9 cellular contexts compared by ENCODE assay signal in the genomic region with DNA sequence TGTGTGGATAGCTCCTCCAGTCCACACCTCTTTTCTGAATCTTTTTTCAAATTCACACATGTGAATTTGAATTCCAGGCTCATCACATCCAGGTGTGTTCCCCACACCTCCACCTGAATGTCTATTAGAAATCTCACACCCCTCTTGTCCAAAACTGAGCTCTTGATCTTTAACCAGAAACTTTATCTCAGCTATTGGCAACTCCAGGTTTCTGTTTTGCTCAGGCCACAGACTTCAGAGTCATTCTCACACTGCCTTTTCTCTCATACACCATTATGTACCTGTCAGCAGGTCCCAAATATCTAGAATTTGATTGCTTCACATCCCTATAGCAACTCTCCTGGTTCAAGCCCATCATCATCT. TPM values are rescaled to one million over a fixed set of nuclear protein-coding genes. Genes with fewer than 3 reads are reported as not detected.
DNase-seq lines count a peak whose midpoint lies in the region; ATAC-seq and TF ChIP-seq lines count a peak whose summit lies in the region.
"Had no signal": no experiment of that assay in that cellular context is flagged by ENCODE, and none has a peak within 500 bp of the region (broad histone marks: within the 10 kb centered on the region; RNA-seq: fewer than 3 reads in every experiment).

No MANE protein-coding gene starts in this region.

- no peaks in the 10 kb centered on the region for H3K4me1 ChIP-seq in naive thymus-derived CD4-positive, alpha-beta T cell (ENCODE audit: control insufficient read depth in 2 of 2, insufficient read depth in 2 of 2, low read length in 2 of 2)

- no peak overlapping the region for H3K27ac Mint-ChIP-seq in naive thymus-derived CD4-positive, alpha-beta T cell
- H3K27ac Mint-ChIP-seq in CD14-positive monocyte: no peak overlapping the region
- no peak overlapping the region for H3K27ac Mint-ChIP-seq in activated CD4-positive, alpha-beta T cell treated with anti-CD3 and anti-CD28 coated beads, Interleukin-2, amount 10 ng/mL, durations not matched to agents 7 days and 5 days

- CTCF ChIA-PET in naive thymus-derived CD4-positive, alpha-beta T cell (lab: Charles Lee): no interaction called here
- CTCF ChIA-PET in activated CD4-positive, alpha-beta T cell treated with anti-CD3 and anti-CD28 coated beads, Interleukin-2, amount 10 ng/mL, durations not matched to agents 7 days and 5 days (lab: Charles Lee): no interaction called here

- H3K4me3 Mint-ChIP-seq in naive thymus-derived CD4-positive, alpha-beta T cell: no peak overlapping the region
- no peak overlapping the region for H3K4me3 Mint-ChIP-seq in CD14-positive monocyte
- no peak overlapping the region for H3K4me3 Mint-ChIP-seq in activated CD4-positive, alpha-beta T cell treated with anti-CD3 and anti-CD28 coated beads, Interleukin-2, amount 10 ng/mL, durations not matched to agents 7 days and 5 days

- no peak for TF ChIP-seq CTCF in CD14-positive monocyte (IDR thresholded peaks at IDR 0.05)

- peak; percentile 74 for ATAC-seq in GM18907 (IDR thresholded peaks at IDR 0.05; ENCODE audit: unreplicated experiment)
- peak; percentile 68 for ATAC-seq in HG02571 (IDR thresholded peaks at IDR 0.05; ENCODE audit: unreplicated experiment)
- ATAC-seq in HG03460 (IDR thresholded peaks at IDR 0.05; ENCODE audit: unreplicated experiment): peak; percentile 58
- ATAC-seq in naive thymus-derived CD4-positive, alpha-beta T cell: peak; percentile 66

- no peak overlapping the region for H3K4me3 ChIP-seq in naive thymus-derived CD4-positive, alpha-beta T cell (ENCODE audit: low read length)

- H3K27me3 Mint-ChIP-seq in naive thymus-derived CD4-positive, alpha-beta T cell: peaks cover 0 to 7% (median 0%) of the 10 kb centered on the region in 5 donors
- no peaks in the 10 kb centered on the region for H3K27me3 Mint-ChIP-seq in CD14-positive monocyte (ENCODE audit: low read depth in 3 of 3)
- peaks cover 6% of the 10 kb centered on the region for H3K27me3 Mint-ChIP-seq in activated CD4-positive, alpha-beta T cell treated with anti-CD3 and anti-CD28 coated beads, Interleukin-2, amount 10 ng/mL, durations not matched to agents 7 days and 5 days

- no peaks in the 10 kb centered on the region for H3K27me3 ChIP-seq in naive thymus-derived CD4-positive, alpha-beta T cell (ENCODE audit: control insufficient read depth in 2 of 2, insufficient read depth in 2 of 2, low read length in 2 of 2)

- H3K9me3 Mint-ChIP-seq in naive thymus-derived CD4-positive, alpha-beta T cell: no peaks in the 10 kb centered on the region
- H3K9me3 Mint-ChIP-seq in CD14-positive monocyte: no peaks in the 10 kb centered on the region
- no peaks in the 10 kb centered on the region for H3K9me3 Mint-ChIP-seq in activated CD4-positive, alpha-beta T cell treated with anti-CD3 and anti-CD28 coated beads, Interleukin-2, amount 10 ng/mL, durations not matched to agents 7 days and 5 days

- H3K4me1 Mint-ChIP-seq in naive thymus-derived CD4-positive, alpha-beta T cell: no peaks in the 10 kb centered on the region
- H3K4me1 Mint-ChIP-seq in CD14-positive monocyte: peaks cover 25% of the 10 kb centered on the region
- H3K4me1 Mint-ChIP-seq in activated CD4-positive, alpha-beta T cell treated with anti-CD3 and anti-CD28 coated beads, Interleukin-2, amount 10 ng/mL, durations not matched to agents 7 days and 5 days: no peaks in the 10 kb centered on the region

- in situ Hi-C loops in G401 (cut with HindIII; ENCODE audit: low sequenced_read_pairs): no loop called here

- peaks cover 0 to 6% (median 0%) of the 10 kb centered on the region in 5 donors for H3K36me3 Mint-ChIP-seq in naive thymus-derived CD4-positive, alpha-beta T cell
- peaks cover 0 to 3% of the 10 kb centered on the region in 2 donors for H3K36me3 Mint-ChIP-seq in CD14-positive monocyte
- no peaks in the 10 kb centered on the region for H3K36me3 Mint-ChIP-seq in activated CD4-positive, alpha-beta T cell treated with anti-CD3 and anti-CD28 coated beads, Interleukin-2, amount 10 ng/mL, durations not matched to agents 7 days and 5 days (ENCODE audit: low read depth)

- no peak for DNase-seq in naive thymus-derived CD4-positive, alpha-beta T cell
- no peak for DNase-seq in G401 (ENCODE audit: low spot score)
- no peak for DNase-seq in CD14-positive monocyte (ENCODE audit: low spot score)
- DNase-seq in HUDEP-2 (lab: John Stamatoyannopoulos, UW; ENCODE audit: unreplicated experiment in 76 of 76): no peak
- no peak for DNase-seq in activated CD4-positive, alpha-beta T cell treated with anti-CD3 and anti-CD28 coated beads, Interleukin-2, amount 10 ng/mL, durations not matched to agents 7 days and 5 days
- DNase-seq: aorta had no signal

- H3K36me3 ChIP-seq in naive thymus-derived CD4-positive, alpha-beta T cell (ENCODE audit: control insufficient read depth in 2 of 3, insufficient read depth in 3 of 3, low read length in 3 of 3): no peaks in the 10 kb centered on the region

- no peak overlapping the region for H3K27ac ChIP-seq in naive thymus-derived CD4-positive, alpha-beta T cell (ENCODE audit: low read depth, low read length)

- intact Hi-C loops in naive thymus-derived CD4-positive, alpha-beta T cell (cut with micrococcal nuclease): no loop called here
- intact Hi-C loops in CD14-positive monocyte (cut with micrococcal nuclease): loop anchor here in 1 of 2 donors (5.0 kb wide), 1 partner anchor 87 kb away; no protein-coding TSS in a partner anchor

- no peaks in the 10 kb centered on the region for H3K9me3 ChIP-seq in naive thymus-derived CD4-positive, alpha-beta T cell (ENCODE audit: control insufficient read depth in 2 of 3, low read length in 3 of 3)

- POLR2A ChIA-PET in naive thymus-derived CD4-positive, alpha-beta T cell (lab: Charles Lee): no interaction called here
- POLR2A ChIA-PET in activated CD4-positive, alpha-beta T cell treated with anti-CD3 and anti-CD28 coated beads, Interleukin-2, amount 10 ng/mL, durations not matched to agents 7 days and 5 days (lab: Charles Lee): no interaction called here

RNA-seq across cellular contexts. Expression of a gene that starts 11.6 kb away (rescaled TPM):
- total RNA-seq in naive thymus-derived CD4-positive, alpha-beta T cell: 1 to 10 TPM in 3 of 5 experiments, under 1 TPM in 2; 0.77 to 2.7 (median 1.1) TPM
- polyA plus RNA-seq in naive thymus-derived CD4-positive, alpha-beta T cell: 1 to 10 TPM in 1 of 2 donors, under 1 TPM in 1; 0.33 to 1.5 TPM
- 0.61 and 2.6 TPM in 2 replicates for total RNA-seq in G401 (2014; rRNA removed; shearing (Covaris generic))
- polyA plus RNA-seq in CD14-positive monocyte: under 1 TPM; 0.61 to 0.72 TPM
- total RNA-seq in activated CD4-positive, alpha-beta T cell treated with anti-CD3 and anti-CD28 coated beads, Interleukin-2, amount 10 ng/mL, durations not matched to agents 7 days and 5 days: under 1 TPM; 0.74 to 0.79 TPM

RNA-seq across cellular contexts. Expression of a gene that starts 28.1 kb away (rescaled TPM):
- 10 to 100 TPM in 4 of 5 experiments, 1 to 10 TPM in 1; 7.1 to 17.4 (median 13.4) TPM for total RNA-seq in naive thymus-derived CD4-positive, alpha-beta T cell
- polyA plus RNA-seq in naive thymus-derived CD4-positive, alpha-beta T cell: 10 to 100 TPM; 19.5 to 22.1 TPM
- total RNA-seq in G401 (2014; rRNA removed; shearing (Covaris generic)): 29.0 and 40.2 TPM in 2 replicates
- polyA plus RNA-seq in CD14-positive monocyte: 100 to 1,000 TPM in 1 of 2 donors, 10 to 100 TPM in 1; 97.8 to 103 TPM
- 10 to 100 TPM; 20.8 to 22.4 TPM for total RNA-seq in activated CD4-positive, alpha-beta T cell treated with anti-CD3 and anti-CD28 coated beads, Interleukin-2, amount 10 ng/mL, durations not matched to agents 7 days and 5 days
